In the genomic region with DNA sequence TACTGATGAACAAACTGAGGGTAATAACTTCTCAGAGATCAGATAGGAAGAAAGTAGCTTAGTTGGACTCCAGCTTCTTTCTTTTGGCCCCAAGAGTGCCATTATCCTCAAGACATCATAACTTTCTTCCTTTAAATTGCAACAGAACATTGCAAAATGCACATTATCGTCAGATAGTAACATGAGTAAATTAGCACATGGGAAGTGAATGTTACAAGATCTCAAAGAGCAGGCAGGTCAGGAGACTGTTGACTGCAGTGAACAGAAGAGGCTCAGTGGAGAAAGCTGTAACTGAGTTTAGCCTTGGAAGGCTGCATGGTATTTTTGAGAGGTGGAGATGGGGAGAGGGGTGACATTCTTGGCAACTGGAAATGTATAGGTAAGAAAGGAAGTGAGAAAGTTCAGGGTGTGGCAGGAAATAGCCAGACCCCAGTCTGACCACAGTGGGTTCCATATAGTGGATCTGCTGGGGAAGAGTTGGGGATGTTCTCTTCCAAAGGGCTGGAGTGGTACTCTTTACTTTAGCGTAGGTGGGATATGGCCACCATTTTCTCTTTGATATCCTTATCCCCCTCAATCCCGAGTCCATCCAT, we compare ENCODE assay signal across 9 cellular contexts.
DNase-seq lines count a peak whose midpoint lies in the region; ATAC-seq and TF ChIP-seq lines count a peak whose summit lies in the region.
"Had no signal": no experiment of that assay in that cellular context is flagged by ENCODE, and none has a peak within 500 bp of the region (broad histone marks: within the 10 kb centered on the region; RNA-seq: fewer than 3 reads in every experiment).

No MANE protein-coding gene starts in this region.

- CTCF ChIA-PET in Caco-2 (lab: Charles Lee), result no interaction called here

- peaks cover 69% of the 10 kb centered on the region for H3K4me1 Mint-ChIP-seq in activated T-helper 2 cell treated with anti-CD3 and anti-CD28 coated beads, Interferon-gamma antibody, Interleukin-2, Interleukin-4, amounts not matched to agents 10 μg/mL and 5 μg/mL and 100 μg/mL, durations not matched to agents 14 hours and 24 hours and 36 hours (ENCODE audit: low read depth)
- peaks cover 16% of the 10 kb centered on the region for H3K4me1 Mint-ChIP-seq in Caco-2 (ENCODE audit: low read depth, unreplicated experiment)

- no TSS peak for BruUV-seq in Caco-2 (replicated peaks; lab: Mats Ljungman, UMichigan)

- H3K27me3 Mint-ChIP-seq in activated T-helper 2 cell treated with anti-CD3 and anti-CD28 coated beads, Interferon-gamma antibody, Interleukin-2, Interleukin-4, amounts not matched to agents 10 μg/mL and 5 μg/mL and 100 μg/mL, durations not matched to agents 14 hours and 24 hours and 36 hours (ENCODE audit: low read depth), result peaks cover 2% of the 10 kb centered on the region
- H3K27me3 Mint-ChIP-seq in Caco-2 (ENCODE audit: insufficient read depth, unreplicated experiment), result peaks cover 2% of the 10 kb centered on the region

- peaks cover 89% of the 10 kb centered on the region for H3K4me1 ChIP-seq in KMS-11 (ENCODE audit: low read depth, poor library complexity, severe bottlenecking)
- peaks cover 36% of the 10 kb centered on the region for H3K4me1 ChIP-seq in mesodermal cell (ENCODE audit: control insufficient read depth, insufficient read depth, low read length, poor library complexity, severe bottlenecking)
- H3K4me1 ChIP-seq in Caco-2, result 0 out of 2 replicates have a peak, but pooled peaks cover 7% of the 10 kb centered on the region
- H3K4me1 ChIP-seq: testis had no signal

- DNase-seq in CD1c-positive myeloid dendritic cell (ENCODE audit: extremely low spot score) (peak; percentile 86), Caco-2 (no peak), AG20443 (ENCODE audit: low spot score) (no peak), NCI-H1092 (lab: John Stamatoyannopoulos, UW) (no peak)
- peak; percentile 34 for DNase-seq in activated T-helper 2 cell treated with anti-CD3 and anti-CD28 coated beads, Interferon-gamma antibody, Interleukin-2, Interleukin-4, amounts not matched to agents 10 μg/mL and 5 μg/mL and 100 μg/mL, durations not matched to agents 14 hours and 24 hours and 36 hours (ENCODE audit: low spot score)

- no peak overlapping the region for H3K4me3 ChIP-seq in KMS-11 (IDR thresholded peaks at IDR 0.05; ENCODE audit: insufficient read depth, low read depth, low read length)
- H3K4me3 ChIP-seq in mesodermal cell (ENCODE audit: extremely low read depth, insufficient read depth, low read length, poor library complexity, severe bottlenecking), result no peak overlapping the region
- no peak overlapping the region for H3K4me3 ChIP-seq in Caco-2 (ENCODE audit: low read depth, low read length)
- H3K4me3 ChIP-seq: testis had no signal

- TF ChIP-seq CTCF in KMS-11 (conservative IDR thresholded peaks at IDR 0.05; ENCODE audit: low read depth, low read length) (no peak), Caco-2 (IDR thresholded peaks at IDR 0.05; ENCODE audit: insufficient read depth in 1 of 2, low read depth in 1 of 2, low read length in 1 of 2, severe bottlenecking in 1 of 2, unreplicated experiment in 1 of 2) (no peak)

- H3K9me3 ChIP-seq in mesodermal cell (ENCODE audit: control insufficient read depth, low read length) (no peaks in the 10 kb centered on the region), Caco-2 (no peaks in the 10 kb centered on the region)
- H3K9me3 ChIP-seq: testis had no signal

- no peaks in the 10 kb centered on the region for H3K79me2 ChIP-seq in KMS-11 (ENCODE audit: insufficient read depth, low read depth)

- H3K9ac ChIP-seq in KMS-11, result peak overlapping the region; percentile 27; the same call in 1 of the 2 replicates

- ATAC-seq in GM19455 (IDR thresholded peaks at IDR 0.05; ENCODE audit: unreplicated experiment), result no peak

- peak overlapping the region; percentile 77 for H3K27ac ChIP-seq in KMS-11
- peak overlapping the region; percentile 81 for H3K27ac ChIP-seq in mesodermal cell (ENCODE audit: low read depth, low read length, severe bottlenecking)
- H3K27ac ChIP-seq: testis had no signal

- POLR2A ChIA-PET in Caco-2 (lab: Charles Lee), result no interaction called here

- peak overlapping the region; percentile 92 for H3K27ac Mint-ChIP-seq in activated T-helper 2 cell treated with anti-CD3 and anti-CD28 coated beads, Interferon-gamma antibody, Interleukin-2, Interleukin-4, amounts not matched to agents 10 μg/mL and 5 μg/mL and 100 μg/mL, durations not matched to agents 14 hours and 24 hours and 36 hours
- H3K27ac Mint-ChIP-seq in Caco-2 (ENCODE audit: unreplicated experiment), result no peak overlapping the region

- H3K4me2 ChIP-seq in KMS-11, result peak overlapping the region; percentile 88

- H3K9me3 Mint-ChIP-seq in activated T-helper 2 cell treated with anti-CD3 and anti-CD28 coated beads, Interferon-gamma antibody, Interleukin-2, Interleukin-4, amounts not matched to agents 10 μg/mL and 5 μg/mL and 100 μg/mL, durations not matched to agents 14 hours and 24 hours and 36 hours, result peaks cover 16% of the 10 kb centered on the region
- no peaks in the 10 kb centered on the region for H3K9me3 Mint-ChIP-seq in Caco-2 (ENCODE audit: unreplicated experiment)

- peak overlapping the region; percentile 12; the same call in 1 of the 2 replicates for H2AFZ ChIP-seq in KMS-11 (ENCODE audit: low read depth)

- H3K36me3 Mint-ChIP-seq in activated T-helper 2 cell treated with anti-CD3 and anti-CD28 coated beads, Interferon-gamma antibody, Interleukin-2, Interleukin-4, amounts not matched to agents 10 μg/mL and 5 μg/mL and 100 μg/mL, durations not matched to agents 14 hours and 24 hours and 36 hours (ENCODE audit: low read depth), result peaks cover 12% of the 10 kb centered on the region
- no peaks in the 10 kb centered on the region for H3K36me3 Mint-ChIP-seq in Caco-2 (ENCODE audit: insufficient read depth, unreplicated experiment)

- H4K20me1 ChIP-seq in KMS-11 (ENCODE audit: insufficient read depth), result no peaks in the 10 kb centered on the region

- intact Hi-C loops in activated T-helper 2 cell treated with anti-CD3 and anti-CD28 coated beads, Interferon-gamma antibody, Interleukin-2, Interleukin-4, amounts not matched to agents 10 μg/mL and 5 μg/mL and 100 μg/mL, durations not matched to agents 14 hours and 24 hours and 36 hours (cut with micrococcal nuclease), result loop anchor here (1.0 kb wide), 2 partner anchors 382 to 732 kb away; no protein-coding TSS in a partner anchor
- intact Hi-C loops in Caco-2 (cut with micrococcal nuclease; ENCODE audit: unreplicated experiment), result loop anchor here (10.0 kb wide), 1 partner anchor 286 kb away; no protein-coding TSS in a partner anchor

- 57 to 86% methylated on average over 1 of the region's 3 CpGs for WGBS in mesodermal cell (ENCODE audit: insufficient coverage in 2 of 2), 2 experiments

- H3K27me3 ChIP-seq in KMS-11 (ENCODE audit: insufficient read depth, low read depth) (no peaks in the 10 kb centered on the region), Caco-2 (replicated peaks; ENCODE audit: control insufficient read depth, insufficient read depth, low read length) (no peaks in the 10 kb centered on the region)
- H3K27me3 ChIP-seq: testis had no signal

- no peaks in the 10 kb centered on the region for H3K36me3 ChIP-seq in KMS-11 (ENCODE audit: insufficient read depth)
- H3K36me3 ChIP-seq in mesodermal cell (ENCODE audit: control insufficient read depth, insufficient read depth, low read length), result no peaks in the 10 kb centered on the region
- H3K36me3 ChIP-seq in Caco-2 (ENCODE audit: control insufficient read depth, insufficient read depth, low read length), result no peaks in the 10 kb centered on the region

- peak overlapping the region; percentile 37 for H3K4me3 Mint-ChIP-seq in activated T-helper 2 cell treated with anti-CD3 and anti-CD28 coated beads, Interferon-gamma antibody, Interleukin-2, Interleukin-4, amounts not matched to agents 10 μg/mL and 5 μg/mL and 100 μg/mL, durations not matched to agents 14 hours and 24 hours and 36 hours (ENCODE audit: low read depth)
- no peak overlapping the region for H3K4me3 Mint-ChIP-seq in Caco-2 (ENCODE audit: unreplicated experiment)

Comparison
In these comparisons a context has a peak if more than half of its experiments do, and no peak if none do; other contexts are left out.
1. DNase-seq: peak in CD1c-positive myeloid dendritic cell (single experiment) and activated T-helper 2 cell treated with anti-CD3 and anti-CD28 coated beads, Interferon-gamma antibody, Interleukin-2, Interleukin-4, amounts not matched to agents 10 μg/mL and 5 μg/mL and 100 μg/mL, durations not matched to agents 14 hours and 24 hours and 36 hours (single experiment); none in Caco-2 (0 of 2), AG20443 (single experiment) and NCI-H1092 (single experiment).